Comparison of ENCODE assay signal across 5 cellular contexts in the genomic region with DNA sequence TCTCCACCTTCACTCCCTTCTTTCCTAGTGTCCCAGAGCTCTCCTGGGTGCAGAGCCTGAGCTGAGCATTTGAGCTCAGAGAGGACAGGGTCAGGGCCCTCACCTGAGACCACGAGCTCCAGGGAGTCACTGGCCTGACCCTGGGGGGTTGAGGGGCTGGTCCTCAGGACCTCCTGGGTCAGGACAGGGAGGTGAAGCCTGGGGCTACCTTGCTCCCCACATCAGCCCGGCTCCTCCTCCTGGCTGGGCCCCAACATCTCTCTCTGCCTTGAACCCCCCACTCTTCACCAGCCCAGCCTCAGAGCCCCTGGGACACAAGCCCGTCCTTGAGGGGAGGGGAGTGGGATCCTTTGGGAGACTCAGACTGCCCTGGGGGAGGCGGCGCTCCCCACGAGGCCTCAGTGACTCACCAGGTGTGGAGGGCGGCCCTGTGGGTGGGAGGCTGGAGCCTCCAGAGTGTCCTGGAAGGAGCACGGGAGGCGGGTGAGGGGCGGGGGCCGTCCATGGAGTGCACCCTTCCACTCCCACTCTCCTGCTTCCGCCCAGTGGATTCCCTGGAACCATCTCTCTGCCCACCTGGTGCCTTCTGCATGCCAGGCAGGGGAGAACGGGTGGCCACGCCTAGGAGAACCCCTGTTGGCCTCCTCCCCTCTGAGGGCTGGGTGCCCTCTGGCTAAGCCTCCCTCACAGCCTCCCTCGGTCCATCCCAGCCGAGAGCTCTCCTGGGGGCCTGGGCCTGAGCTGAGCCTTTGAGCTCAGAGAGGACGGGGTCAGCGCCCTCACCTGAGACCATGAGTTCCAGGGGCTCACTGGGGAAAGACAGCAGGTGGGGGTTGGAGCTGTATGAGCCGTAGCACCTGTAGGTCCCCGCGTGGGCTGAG. TPM values are rescaled to one million over a fixed set of nuclear protein-coding genes. Genes with fewer than 3 reads are reported as not detected.
"Had no signal": no experiment of that assay in that cellular context is flagged by ENCODE, and none has a peak within 500 bp of the region (broad histone marks: within the 10 kb centered on the region; RNA-seq: fewer than 3 reads in every experiment).

No MANE protein-coding gene starts in this region.

RNA-seq across cellular contexts. Expression of a gene that starts 2.9 kb away (rescaled TPM):
- total RNA-seq: fibroblast of villous mesenchyme, renal cortical epithelial cell, SJCRH30 had no signal

RNA-seq across cellular contexts. Expression of a gene that starts 16.9 kb away (rescaled TPM):
- total RNA-seq: fibroblast of villous mesenchyme, renal cortical epithelial cell had no signal

RNA-seq across cellular contexts. Expression of a gene that starts 17.3 kb away (rescaled TPM):
- total RNA-seq: fibroblast of villous mesenchyme; natural killer cell treated with Interleukin-12 subunit alpha and Interleukin-12 subunit beta and Interleukin-15 and Interleukin-18, amount 100 ng/mL, for 72 hours; renal cortical epithelial cell; T-helper 2 cell treated with Interferon-gamma antibody and Interleukin-4, amounts not matched to agents 100 ng/mL and 5 ng/mL, for 36 hours had no signal

RNA-seq across cellular contexts. Expression of a gene that starts 41.2 kb away (rescaled TPM):
- total RNA-seq: fibroblast of villous mesenchyme; renal cortical epithelial cell; SJCRH30; T-helper 2 cell treated with Interferon-gamma antibody and Interleukin-4, amounts not matched to agents 100 ng/mL and 5 ng/mL, for 36 hours had no signal
